ENCODE assay signal across 37 cellular contexts in genomic region chr13:91907398-91907797, GRCh38.
"Had no signal": no experiment of that assay in that cellular context is flagged by ENCODE, and none has a peak within 500 bp of the region (broad histone marks: within the 10 kb centered on the region; RNA-seq: fewer than 3 reads in every experiment).

No MANE protein-coding gene starts in this region.

- H3K36me3 Mint-ChIP-seq: activated CD4-positive, alpha-beta memory T cell treated with anti-CD3 and anti-CD28 coated beads for 36 hours; activated CD8-positive, alpha-beta memory T cell treated with anti-CD3 and anti-CD28 coated beads, Interleukin-2, amount 10 ng/mL, durations not matched to agents 7 days and 5 days; activated naive CD4-positive, alpha-beta T cell treated with anti-CD3 and anti-CD28 coated beads, Interleukin-2, amount 10 ng/mL, durations not matched to agents 7 days and 5 days; activated naive CD4-positive, alpha-beta T cell treated with anti-CD3 and anti-CD28 coated beads, Interleukin-2, amount 50 U/mL, for 24 hours; activated naive CD8-positive, alpha-beta T cell; activated naive CD8-positive, alpha-beta T cell treated with anti-CD3 and anti-CD28 coated beads, Interleukin-2, amount 10 ng/mL, durations not matched to agents 7 days and 5 days; brain had no signal

- DNase-seq: activated B cell treated with CpG ODN at 0.5 μM for 24 hours; activated CD4-positive, alpha-beta memory T cell treated with anti-CD3 and anti-CD28 coated beads for 36 hours; activated CD4-positive, alpha-beta T cell treated with anti-CD3 and anti-CD28 coated beads for 4 hours; activated CD4-positive, alpha-beta T cell treated with anti-CD3 and anti-CD28 coated beads, Interleukin-2, amount 10 ng/mL, durations not matched to agents 24 days and 14 days; activated CD4-positive, alpha-beta T cell treated with anti-CD3 and anti-CD28 coated beads, Interleukin-2, amount 50 U/mL, for 1 hour; activated CD4-positive, alpha-beta T cell treated with anti-CD3 and anti-CD28 coated beads, Interleukin-2, amount 50 U/mL, for 4 hours; activated CD4-positive, CD25-positive, alpha-beta regulatory T cell treated with anti-CD3 and anti-CD28 coated beads, Interleukin-2, amount 50 U/mL, for 72 hours; activated CD8-positive, alpha-beta memory T cell treated with anti-CD3 and anti-CD28 coated beads for 24 hours; activated CD8-positive, alpha-beta memory T cell treated with anti-CD3 and anti-CD28 coated beads, Interleukin-2, amount 10 ng/mL, durations not matched to agents 7 days and 5 days; activated CD8-positive, alpha-beta memory T cell treated with anti-CD3 and anti-CD28 coated beads, Interleukin-2, amount 50 U/mL, for 48 hours; activated CD8-positive, alpha-beta T cell treated with anti-CD3 and anti-CD28 coated beads, Interleukin-2, amount 10 ng/mL, durations not matched to agents 7 days and 5 days; activated effector memory CD4-positive, alpha-beta T cell treated with Interleukin-2 at 50 U/mL for 16 hours; activated gamma-delta T cell; activated naive CD4-positive, alpha-beta T cell treated with anti-CD3 and anti-CD28 coated beads, Interleukin-2, amount 10 ng/mL, durations not matched to agents 7 days and 5 days; activated naive CD4-positive, alpha-beta T cell treated with Interleukin-2 at 50 U/mL for 16 hours; activated naive CD8-positive, alpha-beta T cell treated with anti-CD3 and anti-CD28 coated beads, Interleukin-2, amount 10 ng/mL, durations not matched to agents 7 days and 5 days; activated naive CD8-positive, alpha-beta T cell treated with anti-CD3 and anti-CD28 coated beads, Interleukin-2, amount 50 U/mL, for 24 hours; activated T-cell treated with anti-CD3 and anti-CD28 coated beads, Interleukin-2, amount 50 U/mL, for 24 hours; activated T-cell treated with anti-CD3 and anti-CD28 coated beads, Interleukin-2, amount 50 U/mL, for 48 hours; amygdala; anterior cingulate cortex; caudate nucleus; cerebellar nuclear complex; T-helper 2 cell; T-helper 9 cell had no signal

- ATAC-seq: activated CD8-positive, alpha-beta memory T cell treated with anti-CD3 and anti-CD28 coated beads, Interleukin-2, amount 10 ng/mL, durations not matched to agents 7 days and 5 days; activated CD8-positive, alpha-beta T cell treated with anti-CD3 and anti-CD28 coated beads, Interleukin-2, amount 10 ng/mL, durations not matched to agents 7 days and 5 days; activated naive CD8-positive, alpha-beta T cell treated with anti-CD3 and anti-CD28 coated beads, Interleukin-2, amount 50 U/mL, for 24 hours had no signal

- FAIRE-seq: bronchial epithelial cell, TTC549 had no signal

- H3K4me3 Mint-ChIP-seq: activated B cell treated with CpG ODN at 0.5 μM for 24 hours; activated CD4-positive, alpha-beta memory T cell treated with anti-CD3 and anti-CD28 coated beads for 36 hours; activated CD4-positive, alpha-beta T cell treated with anti-CD3 and anti-CD28 coated beads, Interleukin-2, amount 10 ng/mL, durations not matched to agents 24 days and 14 days; activated CD8-positive, alpha-beta memory T cell treated with anti-CD3 and anti-CD28 coated beads, Interleukin-2, amount 10 ng/mL, durations not matched to agents 7 days and 5 days; activated CD8-positive, alpha-beta T cell treated with anti-CD3 and anti-CD28 coated beads, Interleukin-2, amount 10 ng/mL, durations not matched to agents 7 days and 5 days; activated naive CD4-positive, alpha-beta T cell treated with anti-CD3 and anti-CD28 coated beads, Interleukin-2, amount 10 ng/mL, durations not matched to agents 7 days and 5 days; activated naive CD4-positive, alpha-beta T cell treated with anti-CD3 and anti-CD28 coated beads, Interleukin-2, amount 50 U/mL, for 24 hours; activated naive CD8-positive, alpha-beta T cell; activated naive CD8-positive, alpha-beta T cell treated with anti-CD3 and anti-CD28 coated beads, Interleukin-2, amount 10 ng/mL, durations not matched to agents 7 days and 5 days; activated naive CD8-positive, alpha-beta T cell treated with anti-CD3 and anti-CD28 coated beads, Interleukin-2, amount 50 U/mL, for 24 hours; activated T-cell treated with anti-CD3 and anti-CD28 coated beads, Interleukin-2, amount 50 U/mL, for 24 hours; brain; central memory CD8-positive, alpha-beta T cell; T-helper 1 cell treated with Interleukin-12 subunit alpha and Interleukin-12 subunit beta and Interleukin-4 antibody, amounts not matched to agents 30 μg/mL and 1 μg/mL, for 36 hours; T-helper 2 cell treated with Interferon-gamma antibody and Interleukin-4, amounts not matched to agents 5 μg/mL and 100 μg/mL, for 36 hours had no signal

- H3K4me1 Mint-ChIP-seq: activated CD4-positive, alpha-beta T cell treated with anti-CD3 and anti-CD28 coated beads, Interleukin-2, amount 10 ng/mL, durations not matched to agents 24 days and 14 days; activated CD8-positive, alpha-beta memory T cell treated with anti-CD3 and anti-CD28 coated beads, Interleukin-2, amount 10 ng/mL, durations not matched to agents 7 days and 5 days; activated naive CD4-positive, alpha-beta T cell treated with anti-CD3 and anti-CD28 coated beads, Interleukin-2, amount 10 ng/mL, durations not matched to agents 7 days and 5 days; activated naive CD4-positive, alpha-beta T cell treated with anti-CD3 and anti-CD28 coated beads, Interleukin-2, amount 50 U/mL, for 24 hours; activated naive CD8-positive, alpha-beta T cell treated with anti-CD3 and anti-CD28 coated beads, Interleukin-2, amount 10 ng/mL, durations not matched to agents 7 days and 5 days; activated naive CD8-positive, alpha-beta T cell treated with anti-CD3 and anti-CD28 coated beads, Interleukin-2, amount 50 U/mL, for 24 hours; brain; central memory CD8-positive, alpha-beta T cell had no signal

- H3K4me3 ChIP-seq: ascending aorta, cardiac muscle cell had no signal

- H3K27me3 Mint-ChIP-seq: activated B cell treated with CpG ODN at 0.5 μM for 24 hours; activated CD4-positive, alpha-beta memory T cell treated with anti-CD3 and anti-CD28 coated beads for 36 hours; activated CD4-positive, alpha-beta T cell treated with anti-CD3 and anti-CD28 coated beads, Interleukin-2, amount 10 ng/mL, durations not matched to agents 24 days and 14 days; activated CD8-positive, alpha-beta memory T cell treated with anti-CD3 and anti-CD28 coated beads, Interleukin-2, amount 10 ng/mL, durations not matched to agents 7 days and 5 days; activated naive CD4-positive, alpha-beta T cell treated with anti-CD3 and anti-CD28 coated beads, Interleukin-2, amount 10 ng/mL, durations not matched to agents 7 days and 5 days; activated naive CD4-positive, alpha-beta T cell treated with anti-CD3 and anti-CD28 coated beads, Interleukin-2, amount 50 U/mL, for 24 hours; activated naive CD8-positive, alpha-beta T cell; activated naive CD8-positive, alpha-beta T cell treated with anti-CD3 and anti-CD28 coated beads, Interleukin-2, amount 10 ng/mL, durations not matched to agents 7 days and 5 days; activated naive CD8-positive, alpha-beta T cell treated with anti-CD3 and anti-CD28 coated beads, Interleukin-2, amount 50 U/mL, for 24 hours; activated T-cell treated with anti-CD3 and anti-CD28 coated beads, Interleukin-2, amount 50 U/mL, for 24 hours; brain; central memory CD8-positive, alpha-beta T cell had no signal

- H3K27ac ChIP-seq: ascending aorta, cardiac muscle cell, VCaP had no signal

- H3K36me3 ChIP-seq: ascending aorta, cardiac muscle cell had no signal

- H3K27ac Mint-ChIP-seq: activated B cell treated with CpG ODN at 0.5 μM for 24 hours; activated CD4-positive, alpha-beta memory T cell treated with anti-CD3 and anti-CD28 coated beads for 36 hours; activated CD4-positive, alpha-beta T cell treated with anti-CD3 and anti-CD28 coated beads, Interleukin-2, amount 10 ng/mL, durations not matched to agents 24 days and 14 days; activated CD8-positive, alpha-beta memory T cell treated with anti-CD3 and anti-CD28 coated beads, Interleukin-2, amount 10 ng/mL, durations not matched to agents 7 days and 5 days; activated CD8-positive, alpha-beta T cell treated with anti-CD3 and anti-CD28 coated beads, Interleukin-2, amount 10 ng/mL, durations not matched to agents 7 days and 5 days; activated naive CD4-positive, alpha-beta T cell treated with anti-CD3 and anti-CD28 coated beads, Interleukin-2, amount 10 ng/mL, durations not matched to agents 7 days and 5 days; activated naive CD4-positive, alpha-beta T cell treated with anti-CD3 and anti-CD28 coated beads, Interleukin-2, amount 50 U/mL, for 24 hours; activated naive CD8-positive, alpha-beta T cell; activated naive CD8-positive, alpha-beta T cell treated with anti-CD3 and anti-CD28 coated beads, Interleukin-2, amount 10 ng/mL, durations not matched to agents 7 days and 5 days; activated naive CD8-positive, alpha-beta T cell treated with anti-CD3 and anti-CD28 coated beads, Interleukin-2, amount 50 U/mL, for 24 hours; activated T-cell treated with anti-CD3 and anti-CD28 coated beads, Interleukin-2, amount 50 U/mL, for 24 hours; activated T-helper 2 cell treated with anti-CD3 and anti-CD28 coated beads, Interferon-gamma antibody, Interleukin-2, Interleukin-4, amounts not matched to agents 10 μg/mL and 5 μg/mL and 100 μg/mL, durations not matched to agents 14 hours and 24 hours and 36 hours; brain; T-helper 1 cell treated with Interleukin-12 subunit alpha and Interleukin-12 subunit beta and Interleukin-4 antibody, amounts not matched to agents 30 μg/mL and 1 μg/mL, for 36 hours; T-helper 2 cell treated with Interferon-gamma antibody and Interleukin-4, amounts not matched to agents 5 μg/mL and 100 μg/mL, for 36 hours had no signal

- H3K9me3 Mint-ChIP-seq: activated B cell treated with CpG ODN at 0.5 μM for 24 hours; activated CD4-positive, alpha-beta T cell treated with anti-CD3 and anti-CD28 coated beads, Interleukin-2, amount 10 ng/mL, durations not matched to agents 24 days and 14 days; activated naive CD4-positive, alpha-beta T cell treated with anti-CD3 and anti-CD28 coated beads, Interleukin-2, amount 10 ng/mL, durations not matched to agents 7 days and 5 days; activated naive CD8-positive, alpha-beta T cell treated with anti-CD3 and anti-CD28 coated beads, Interleukin-2, amount 10 ng/mL, durations not matched to agents 7 days and 5 days; activated T-helper 2 cell treated with anti-CD3 and anti-CD28 coated beads, Interferon-gamma antibody, Interleukin-2, Interleukin-4, amounts not matched to agents 10 μg/mL and 5 μg/mL and 100 μg/mL, durations not matched to agents 14 hours and 24 hours and 36 hours; T-helper 1 cell treated with Interleukin-12 subunit alpha and Interleukin-12 subunit beta and Interleukin-4 antibody, amounts not matched to agents 30 μg/mL and 1 μg/mL, for 36 hours; T-helper 2 cell treated with Interferon-gamma antibody and Interleukin-4, amounts not matched to agents 5 μg/mL and 100 μg/mL, for 36 hours had no signal

- H3K9me3 ChIP-seq: ascending aorta had no signal

- H3K4me1 ChIP-seq: ascending aorta had no signal

- H3K27me3 ChIP-seq: ascending aorta, cardiac muscle cell had no signal
